ENCODE assay signal across 21 cellular contexts in genomic region chr2:26177122-26177521, GRCh38. TPM values are rescaled to one million over a fixed set of nuclear protein-coding genes. Genes with fewer than 3 reads are reported as not detected.
DNase-seq lines count a peak whose midpoint lies in the region; ATAC-seq and TF ChIP-seq lines count a peak whose summit lies in the region.
"Had no signal": no experiment of that assay in that cellular context is flagged by ENCODE, and none has a peak within 500 bp of the region (broad histone marks: within the 10 kb centered on the region; RNA-seq: fewer than 3 reads in every experiment).

No MANE protein-coding gene starts in this region.

- CTCF ChIA-PET in SK-N-SH (lab: Yijun Ruan, JAX), result interaction anchor here (1.4 to 2.2 kb wide), 2 partner anchors 89 to 153 kb away, joined by 4 to 6 read pairs; no protein-coding TSS in a partner anchor

- no peak overlapping the region for H3K4me2 ChIP-seq in SK-N-SH
- H3K4me2 ChIP-seq: BLaER1 treated with 17β-estradiol and CSF1 and Interleukin-3, amounts not matched to agents 10 nM and 100 nM; GM23338 had no signal

- H3K9me3 Mint-ChIP-seq in neural crest cell, result no peaks in the 10 kb centered on the region
- H3K9me3 Mint-ChIP-seq: CD8-positive, alpha-beta T cell; GM23338; IgD-negative memory B cell had no signal

- no peak overlapping the region for H3K27ac Mint-ChIP-seq in neural crest cell (ENCODE audit: unreplicated experiment)
- H3K27ac Mint-ChIP-seq: CD8-positive, alpha-beta T cell; GM23338; IgD-negative memory B cell had no signal

- H3K9ac ChIP-seq in SK-N-SH, result no peak overlapping the region
- H3K9ac ChIP-seq: BLaER1 treated with 17β-estradiol and CSF1 and Interleukin-3, amounts not matched to agents 10 nM and 100 nM had no signal

- POLR2A ChIA-PET in SK-N-SH (lab: Yijun Ruan, JAX), result no interaction called here

- no peaks in the 10 kb centered on the region for H3K36me3 ChIP-seq in SK-N-SH (replicated peaks in 1 of 2; ENCODE audit: control insufficient read depth in 1 of 2, insufficient read depth in 2 of 2, low read length in 1 of 2)
- H3K36me3 ChIP-seq: BLaER1 treated with 17β-estradiol and CSF1 and Interleukin-3, amounts not matched to agents 10 nM and 100 nM had no signal

- TF ChIP-seq RAD21 in SK-N-SH (IDR thresholded peaks at IDR 0.05; ENCODE audit: low read length), result no peak

- H3K79me2 ChIP-seq in SK-N-SH (ENCODE audit: insufficient read depth), result no peaks in the 10 kb centered on the region

- no peaks in the 10 kb centered on the region for H3K27me3 ChIP-seq in SK-N-SH (ENCODE audit: insufficient read depth)

- peak; percentile 39 for DNase-seq in SK-N-SH
- peak; percentile 18 for DNase-seq in GM13977 (ENCODE audit: low spot score)
- peak; percentile 38 for DNase-seq in coronary artery (ENCODE audit: low spot score)
- no peak for DNase-seq in neural crest cell (ENCODE audit: low read depth, low spot score)
- DNase-seq in activated CD4-positive, alpha-beta T cell treated with anti-CD3 and anti-CD28 coated beads, Interleukin-2, amount 50 U/mL, for 4 hours, result no peak
- DNase-seq: Calu3; CD8-positive, alpha-beta T cell; DMS53; DND-41; EL; HCEC 1CT; KG1 had no signal

- H3K4me3 Mint-ChIP-seq in neural crest cell, result peak overlapping the region; percentile 79
- H3K4me3 Mint-ChIP-seq: B cell; CD8-positive, alpha-beta T cell; GM23338 had no signal

- no peak overlapping the region for H2AFZ ChIP-seq in SK-N-SH (ENCODE audit: low read depth)
- H2AFZ ChIP-seq: GM23338 had no signal

- peaks cover 35% of the 10 kb centered on the region for H3K4me1 Mint-ChIP-seq in neural crest cell

- WGBS in SK-N-SH (ENCODE audit: low lambda C conversion rate), result 91% methylated on average over 5 of the region's 7 CpGs

- H4K20me1 ChIP-seq in SK-N-SH (ENCODE audit: insufficient read depth), result no peaks in the 10 kb centered on the region

- no peak for TF ChIP-seq EP300 in SK-N-SH (IDR thresholded peaks at IDR 0.05; ENCODE audit: borderline replicate concordance in 1 of 2, low read depth in 1 of 2, low read length in 1 of 2)

- peaks cover 0 to 19% of the 10 kb centered on the region in 2 experiments; a peak in 1 of 4 replicates for H3K4me1 ChIP-seq in SK-N-SH (ENCODE audit: control insufficient read depth in 1 of 2, insufficient read depth in 2 of 2, low read depth in 1 of 2, low read length in 1 of 2)

- H3K27me3 Mint-ChIP-seq in neural crest cell (ENCODE audit: low read depth), result peaks cover 11% of the 10 kb centered on the region

- H3K27ac ChIP-seq in SK-N-SH (ENCODE audit: low read depth in 2 of 2, low read length in 1 of 2) (no peak overlapping the region), coronary artery (no peak overlapping the region)
- H3K27ac ChIP-seq: BLaER1 treated with 17β-estradiol and CSF1 and Interleukin-3, amounts not matched to agents 10 nM and 100 nM; HL-60 had no signal

- no peaks in the 10 kb centered on the region for H3K9me3 ChIP-seq in SK-N-SH

- TF ChIP-seq CTCF in SK-N-SH (IDR thresholded peaks at IDR 0.05) (no peak), GM13977 (IDR thresholded peaks at IDR 0.05; ENCODE audit: extremely low read depth, insufficient read depth, missing control alignments) (no peak), coronary artery (IDR thresholded peaks at IDR 0.05) (no peak), neural crest cell (conservative IDR thresholded peaks at IDR 0.05) (no peak)

- in situ Hi-C loops in GM13977 (cut with MboI; ENCODE audit: low pct_unique_long_range_greater_than_20kb, low sequenced_read_pairs, unreplicated experiment), result no loop called here

- ATAC-seq in SK-N-SH treated with all-trans-retinoic acid at 6 μM for 48 hours (no peak), HG02840 (IDR thresholded peaks at IDR 0.05; ENCODE audit: low FRiP score, unreplicated experiment) (no peak), GM19035 (IDR thresholded peaks at IDR 0.05; ENCODE audit: unreplicated experiment) (no peak)
- ATAC-seq: CD8-positive, alpha-beta T cell; GM12878; GM23338 had no signal

- no peaks in the 10 kb centered on the region for H3K36me3 Mint-ChIP-seq in neural crest cell (ENCODE audit: low read depth)
- H3K36me3 Mint-ChIP-seq: CD8-positive, alpha-beta T cell; IgD-negative memory B cell had no signal

- no peaks in the 10 kb centered on the region for H3K9me2 ChIP-seq in SK-N-SH

- H3F3A ChIP-seq in SK-N-SH (replicated peaks; ENCODE audit: insufficient read depth), result no peaks in the 10 kb centered on the region

- H3K4me3 ChIP-seq in SK-N-SH (ENCODE audit: low read depth in 2 of 2, low read length in 1 of 2) (no peak overlapping the region), coronary artery (no peak overlapping the region)
- H3K4me3 ChIP-seq: BLaER1 treated with 17β-estradiol and CSF1 and Interleukin-3, amounts not matched to agents 10 nM and 100 nM; GM12878; GM23338 had no signal

TF ChIP-seq in SK-N-SH, 30 proteins besides CTCF, POLR2A, EP300 and RAD21 (continues in another document):
- no peak for TF ChIP-seq JUND (IDR thresholded peaks at IDR 0.05)
- TF ChIP-seq RXRA (IDR thresholded peaks at IDR 0.05; ENCODE audit: borderline replicate concordance, low read depth), result no peak
- TF ChIP-seq SIN3A (IDR thresholded peaks at IDR 0.05; ENCODE audit: borderline replicate concordance, low read depth, low read length), result no peak
- TF ChIP-seq MEF2A (IDR thresholded peaks at IDR 0.05; ENCODE audit: borderline replicate concordance, low read depth), result no peak
- TF ChIP-seq MXI1 (IDR thresholded peaks at IDR 0.05; ENCODE audit: low read depth, low read length), result no peak
- no peak for TF ChIP-seq GATA2 (CRISPR knock-in tag; IDR thresholded peaks at IDR 0.05)
- no peak for TF ChIP-seq USF1 (IDR thresholded peaks at IDR 0.05; ENCODE audit: borderline replicate concordance, low read depth)
- TF ChIP-seq, protein P1, sequence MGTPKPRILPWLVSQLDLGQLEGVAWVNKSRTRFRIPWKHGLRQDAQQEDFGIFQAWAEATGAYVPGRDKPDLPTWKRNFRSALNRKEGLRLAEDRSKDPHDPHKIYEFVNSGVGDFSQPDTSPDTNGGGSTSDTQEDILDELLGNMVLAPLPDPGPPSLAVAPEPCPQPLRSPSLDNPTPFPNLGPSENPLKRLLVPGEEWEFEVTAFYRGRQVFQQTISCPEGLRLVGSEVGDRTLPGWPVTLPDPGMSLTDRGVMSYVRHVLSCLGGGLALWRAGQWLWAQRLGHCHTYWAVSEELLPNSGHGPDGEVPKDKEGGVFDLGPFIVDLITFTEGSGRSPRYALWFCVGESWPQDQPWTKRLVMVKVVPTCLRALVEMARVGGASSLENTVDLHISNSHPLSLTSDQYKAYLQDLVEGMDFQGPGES (IDR thresholded peaks at IDR 0.05; ENCODE audit: low read depth, low read length), result no peak

TF ChIP-seq in SK-N-SH treated with all-trans-retinoic acid at 6 μM for 48 hours, 23 proteins besides CTCF, POLR2A, EP300 and RAD21 (continues in another document):
- no peak for TF ChIP-seq ZFP30 (CRISPR knock-in tag; IDR thresholded peaks at IDR 0.05)
- TF ChIP-seq, protein P2, sequence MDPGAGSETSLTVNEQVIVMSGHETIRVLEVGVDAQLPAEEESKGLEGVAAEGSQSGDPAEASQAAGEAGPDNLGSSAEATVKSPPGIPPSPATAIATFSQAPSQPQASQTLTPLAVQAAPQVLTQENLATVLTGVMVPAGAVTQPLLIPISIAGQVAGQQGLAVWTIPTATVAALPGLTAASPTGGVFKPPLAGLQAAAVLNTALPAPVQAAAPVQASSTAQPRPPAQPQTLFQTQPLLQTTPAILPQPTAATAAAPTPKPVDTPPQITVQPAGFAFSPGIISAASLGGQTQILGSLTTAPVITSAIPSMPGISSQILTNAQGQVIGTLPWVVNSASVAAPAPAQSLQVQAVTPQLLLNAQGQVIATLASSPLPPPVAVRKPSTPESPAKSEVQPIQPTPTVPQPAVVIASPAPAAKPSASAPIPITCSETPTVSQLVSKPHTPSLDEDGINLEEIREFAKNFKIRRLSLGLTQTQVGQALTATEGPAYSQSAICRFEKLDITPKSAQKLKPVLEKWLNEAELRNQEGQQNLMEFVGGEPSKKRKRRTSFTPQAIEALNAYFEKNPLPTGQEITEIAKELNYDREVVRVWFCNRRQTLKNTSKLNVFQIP (CRISPR knock-in tag; IDR thresholded peaks at IDR 0.05; ENCODE audit: borderline replicate concordance, low read depth), result no peak
- TF ChIP-seq, protein P3, sequence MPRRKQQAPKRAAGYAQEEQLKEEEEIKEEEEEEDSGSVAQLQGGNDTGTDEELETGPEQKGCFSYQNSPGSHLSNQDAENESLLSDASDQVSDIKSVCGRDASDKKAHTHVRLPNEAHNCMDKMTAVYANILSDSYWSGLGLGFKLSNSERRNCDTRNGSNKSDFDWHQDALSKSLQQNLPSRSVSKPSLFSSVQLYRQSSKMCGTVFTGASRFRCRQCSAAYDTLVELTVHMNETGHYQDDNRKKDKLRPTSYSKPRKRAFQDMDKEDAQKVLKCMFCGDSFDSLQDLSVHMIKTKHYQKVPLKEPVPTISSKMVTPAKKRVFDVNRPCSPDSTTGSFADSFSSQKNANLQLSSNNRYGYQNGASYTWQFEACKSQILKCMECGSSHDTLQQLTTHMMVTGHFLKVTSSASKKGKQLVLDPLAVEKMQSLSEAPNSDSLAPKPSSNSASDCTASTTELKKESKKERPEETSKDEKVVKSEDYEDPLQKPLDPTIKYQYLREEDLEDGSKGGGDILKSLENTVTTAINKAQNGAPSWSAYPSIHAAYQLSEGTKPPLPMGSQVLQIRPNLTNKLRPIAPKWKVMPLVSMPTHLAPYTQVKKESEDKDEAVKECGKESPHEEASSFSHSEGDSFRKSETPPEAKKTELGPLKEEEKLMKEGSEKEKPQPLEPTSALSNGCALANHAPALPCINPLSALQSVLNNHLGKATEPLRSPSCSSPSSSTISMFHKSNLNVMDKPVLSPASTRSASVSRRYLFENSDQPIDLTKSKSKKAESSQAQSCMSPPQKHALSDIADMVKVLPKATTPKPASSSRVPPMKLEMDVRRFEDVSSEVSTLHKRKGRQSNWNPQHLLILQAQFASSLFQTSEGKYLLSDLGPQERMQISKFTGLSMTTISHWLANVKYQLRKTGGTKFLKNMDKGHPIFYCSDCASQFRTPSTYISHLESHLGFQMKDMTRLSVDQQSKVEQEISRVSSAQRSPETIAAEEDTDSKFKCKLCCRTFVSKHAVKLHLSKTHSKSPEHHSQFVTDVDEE (CRISPR knock-in tag; IDR thresholded peaks at IDR 0.05), result no peak
- TF ChIP-seq ZNF8 (CRISPR knock-in tag; IDR thresholded peaks at IDR 0.05), result no peak

RNA-seq across cellular contexts. Expression of gene GAREM2, which starts 4.2 kb away (rescaled TPM):
- polyA plus RNA-seq in SK-N-SH (2012; rRNA removed), result 1.5 and 3.7 TPM in 2 replicates
- 0.55 and 1.1 TPM in 2 replicates for polyA plus RNA-seq in SK-N-SH (2012; cell fraction: cytosol; rRNA removed)
- polyA plus RNA-seq in SK-N-SH (2012; cell fraction: nucleus; rRNA removed), result 3.1 and 3.6 TPM in 2 replicates
- total RNA-seq in neural crest cell, result 21.3 and 21.8 TPM in 2 replicates

Comparison
In these comparisons a context has a peak if more than half of its experiments do, and no peak if none do; other contexts are left out.
1. DNase-seq: peak in SK-N-SH (single experiment), GM13977 (single experiment) and coronary artery (single experiment); none in neural crest cell (single experiment) and activated CD4-positive, alpha-beta T cell treated with anti-CD3 and anti-CD28 coated beads, Interleukin-2, amount 50 U/mL, for 4 hours (0 of 2).